ENCODE assay signal across 8 cellular contexts in the genomic region with DNA sequence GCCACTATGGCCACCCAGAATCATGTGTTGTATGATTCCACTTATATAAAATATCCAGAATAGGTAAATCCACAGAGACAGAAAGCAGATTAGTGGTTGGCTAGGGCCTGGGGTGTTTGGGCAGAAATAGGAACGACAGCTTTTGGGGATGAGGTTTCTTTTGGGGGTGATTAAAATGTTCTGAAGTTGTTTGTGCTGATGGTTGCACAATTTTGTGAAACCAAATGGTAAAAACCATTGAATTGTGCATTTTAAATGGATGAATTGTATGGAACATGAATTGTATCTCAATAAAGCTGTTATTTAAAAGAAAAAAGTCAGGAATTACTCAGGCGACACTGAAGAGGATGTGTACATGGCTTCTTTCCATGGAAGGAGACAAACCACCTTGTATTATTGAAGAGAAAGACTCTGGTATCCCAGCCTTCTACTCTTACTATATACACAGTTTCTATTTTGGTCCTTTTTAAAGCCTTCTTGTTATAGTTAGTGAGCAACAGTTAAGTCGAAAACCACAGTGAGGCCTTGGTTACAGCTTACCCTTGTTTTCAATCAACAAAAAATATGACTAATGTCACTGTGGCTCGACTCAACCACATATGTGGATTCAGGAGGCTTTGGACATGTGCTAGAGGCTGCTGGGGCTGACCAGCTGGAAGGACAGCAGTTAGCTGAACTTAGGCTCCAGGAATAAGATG. TPM values are rescaled to one million over a fixed set of nuclear protein-coding genes. Genes with fewer than 3 reads are reported as not detected.
DNase-seq lines count a peak whose midpoint lies in the region; ATAC-seq and TF ChIP-seq lines count a peak whose summit lies in the region.

No MANE protein-coding gene starts in this region.

- no peaks in the 10 kb centered on the region for H3K27me3 Mint-ChIP-seq in CD4-positive, alpha-beta T cell
- no peaks in the 10 kb centered on the region for H3K27me3 Mint-ChIP-seq in activated CD4-positive, alpha-beta memory T cell treated with anti-CD3 and anti-CD28 coated beads for 36 hours

- H3K4me3 Mint-ChIP-seq in CD4-positive, alpha-beta T cell: no peak overlapping the region
- H3K4me3 Mint-ChIP-seq in activated CD4-positive, alpha-beta memory T cell treated with anti-CD3 and anti-CD28 coated beads for 36 hours: peak overlapping the region; percentile 33

- CTCF ChIA-PET in CD4-positive, alpha-beta T cell (lab: Charles Lee): no interaction called here
- CTCF ChIA-PET in activated CD4-positive, alpha-beta memory T cell treated with anti-CD3 and anti-CD28 coated beads for 36 hours (lab: Charles Lee): interaction anchor here (1.1 to 1.8 kb wide), 5 partner anchors 10 to 26 kb away, joined by 3 to 8 read pairs (median 4); no protein-coding TSS in a partner anchor

- POLR2A ChIA-PET in CD4-positive, alpha-beta T cell (lab: Charles Lee): interaction anchor here (1.1 kb wide), 1 partner anchor 26 kb away, joined by 3 read pairs; no protein-coding TSS in a partner anchor
- POLR2A ChIA-PET in activated CD4-positive, alpha-beta memory T cell treated with anti-CD3 and anti-CD28 coated beads for 36 hours (lab: Charles Lee): interaction anchor here (1.0 to 3.1 kb wide), 7 partner anchors 9 to 57 kb away, joined by 3 to 78 read pairs (median 6); partner anchors contain the start of gene KMT2E

- no peak for DNase-seq in CD4-positive, alpha-beta T cell
- DNase-seq in activated CD4-positive, alpha-beta memory T cell treated with anti-CD3 and anti-CD28 coated beads for 36 hours: peak; percentile 60
- DNase-seq in lower lobe of right lung (no peak), iPS-NIHi7 (ENCODE audit: extremely low spot score) (no peak), C1 segment of cervical spinal cord (lab: John Stamatoyannopoulos, UW) (no peak), putamen (ENCODE audit: low spot score) (no peak)

- H3K4me3 ChIP-seq in lower lobe of right lung: no peak overlapping the region

- no peak for TF ChIP-seq CTCF in CD4-positive, alpha-beta T cell (IDR thresholded peaks at IDR 0.05)
- TF ChIP-seq CTCF in lower lobe of right lung (IDR thresholded peaks at IDR 0.05): no peak

- no peak overlapping the region for H3K27ac ChIP-seq in CD4-positive, alpha-beta T cell (ENCODE audit: low read depth, low read length)
- peak overlapping the region; percentile 18 for H3K27ac ChIP-seq in lower lobe of right lung

- no peaks in the 10 kb centered on the region for H3K36me3 ChIP-seq in lower lobe of right lung

- peaks cover 16% of the 10 kb centered on the region for H3K4me1 Mint-ChIP-seq in CD4-positive, alpha-beta T cell (ENCODE audit: low read depth)
- H3K4me1 Mint-ChIP-seq in activated CD4-positive, alpha-beta memory T cell treated with anti-CD3 and anti-CD28 coated beads for 36 hours (ENCODE audit: low read depth): peaks cover 47% of the 10 kb centered on the region

- H3K4me1 ChIP-seq in lower lobe of right lung: peaks cover 61% of the 10 kb centered on the region

- no peaks in the 10 kb centered on the region for H3K36me3 Mint-ChIP-seq in CD4-positive, alpha-beta T cell (ENCODE audit: low read depth)
- peaks cover 21% of the 10 kb centered on the region for H3K36me3 Mint-ChIP-seq in activated CD4-positive, alpha-beta memory T cell treated with anti-CD3 and anti-CD28 coated beads for 36 hours

- H3K9me3 ChIP-seq in CD4-positive, alpha-beta T cell (ENCODE audit: control insufficient read depth, low read length): no peaks in the 10 kb centered on the region
- no peaks in the 10 kb centered on the region for H3K9me3 ChIP-seq in lower lobe of right lung

- intact Hi-C loops in CD4-positive, alpha-beta T cell (cut with DNase I, micrococcal nuclease): no loop called here
- intact Hi-C loops in activated CD4-positive, alpha-beta memory T cell treated with anti-CD3 and anti-CD28 coated beads for 36 hours (cut with micrococcal nuclease): loop anchor here (1.0 kb wide), 4 partner anchors 12 to 142 kb away; no protein-coding TSS in a partner anchor
- intact Hi-C loops in lower lobe of right lung (cut with DNase I): no loop called here

- no peaks in the 10 kb centered on the region for H3K27me3 ChIP-seq in CD4-positive, alpha-beta T cell (ENCODE audit: control insufficient read depth, insufficient read depth, low read length)
- no peaks in the 10 kb centered on the region for H3K27me3 ChIP-seq in lower lobe of right lung (ENCODE audit: low read depth)

- peak; percentile 73 for ATAC-seq in CD4-positive, alpha-beta T cell (ENCODE audit: poor library complexity)
- ATAC-seq in GM19351 (IDR thresholded peaks at IDR 0.05; ENCODE audit: unreplicated experiment): peak; percentile 97
- peak; percentile 91 for ATAC-seq in HG03342 (IDR thresholded peaks at IDR 0.05; ENCODE audit: unreplicated experiment)
- ATAC-seq in lower lobe of right lung: peak in 1 of 2 donors; percentile 14

- no peaks in the 10 kb centered on the region for H3K9me3 Mint-ChIP-seq in CD4-positive, alpha-beta T cell
- H3K9me3 Mint-ChIP-seq in activated CD4-positive, alpha-beta memory T cell treated with anti-CD3 and anti-CD28 coated beads for 36 hours: no peaks in the 10 kb centered on the region

- peak overlapping the region; percentile 80 for H3K27ac Mint-ChIP-seq in CD4-positive, alpha-beta T cell
- H3K27ac Mint-ChIP-seq in activated CD4-positive, alpha-beta memory T cell treated with anti-CD3 and anti-CD28 coated beads for 36 hours: peak overlapping the region; percentile 94

RNA-seq across cellular contexts. Expression of gene KMT2E, which starts 57.1 kb away (rescaled TPM):
- total RNA-seq in CD4-positive, alpha-beta T cell: 100 to 1,000 TPM; 295 to 296 TPM
- 10 to 100 TPM; 92.1 to 98.6 TPM for total RNA-seq in activated CD4-positive, alpha-beta memory T cell treated with anti-CD3 and anti-CD28 coated beads for 36 hours
- total RNA-seq in lower lobe of right lung: 88.2 TPM
